12 cellular contexts compared by ENCODE assay signal in the genomic region with DNA sequence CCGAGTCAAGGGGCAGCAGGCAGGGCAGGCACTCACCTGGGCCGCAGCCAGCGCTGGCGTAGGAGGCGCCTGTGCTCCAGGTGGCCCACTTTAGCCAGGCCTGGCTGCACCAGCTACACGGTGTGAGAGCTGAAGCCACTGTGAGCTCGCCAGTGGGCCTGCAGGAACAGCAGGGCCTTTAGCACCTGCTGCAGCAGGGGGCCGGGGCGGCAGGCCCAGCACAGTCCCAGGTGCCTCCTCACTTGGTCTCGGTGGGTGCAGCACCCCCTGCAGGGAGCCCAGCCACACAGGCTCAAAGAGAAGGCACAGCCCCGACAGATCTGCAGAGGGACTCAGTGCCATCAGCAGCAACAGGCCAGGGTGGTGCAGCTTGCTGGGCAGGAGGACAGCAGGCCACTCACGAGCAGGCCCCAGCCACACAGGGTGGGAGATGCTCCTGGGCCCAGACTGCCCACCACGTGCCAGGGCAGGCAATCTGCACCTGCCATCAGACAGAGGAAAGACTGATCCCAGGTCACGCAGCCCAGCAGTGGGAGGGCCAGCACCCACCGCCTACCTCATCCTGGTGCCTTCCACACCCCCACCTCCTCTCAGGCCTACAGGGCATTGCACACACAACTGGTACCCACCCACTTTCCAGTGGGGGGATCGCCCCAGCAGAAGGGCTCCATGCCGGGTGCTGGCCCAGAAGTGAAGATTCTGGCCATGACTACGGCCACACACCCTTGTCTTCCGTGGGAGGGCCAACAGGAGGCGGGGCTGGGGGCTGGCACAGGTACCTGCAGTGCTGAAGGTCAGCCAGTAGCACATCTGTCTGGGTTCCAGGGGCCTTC. TPM values are rescaled to one million over a fixed set of nuclear protein-coding genes. Genes with fewer than 3 reads are reported as not detected.
DNase-seq lines count a peak whose midpoint lies in the region; ATAC-seq, FAIRE-seq and TF ChIP-seq lines count a peak whose summit lies in the region.
"Had no signal": no experiment of that assay in that cellular context is flagged by ENCODE, and none has a peak within 500 bp of the region (broad histone marks: within the 10 kb centered on the region; RNA-seq: fewer than 3 reads in every experiment).

No MANE protein-coding gene starts in this region.

- no peak overlapping the region for H3K27ac ChIP-seq in CD8-positive, alpha-beta T cell (ENCODE audit: low read depth, low read length)

- POLR2A ChIA-PET in CD8-positive, alpha-beta T cell (lab: Charles Lee) = no interaction called here

- DNase-seq in CD8-positive, alpha-beta T cell = no peak
- DNase-seq in G401 (ENCODE audit: low spot score) = peak; percentile 71
- peak; percentile 13 to 79 for DNase-seq in NCI-H526 (lab: John Stamatoyannopoulos, UW)
- DNase-seq in endothelial cell (ENCODE audit: low spot score) = no peak
- no peak for DNase-seq in HTR-8/SVneo (ENCODE audit: insufficient read length, low spot score)
- DNase-seq: midbrain had no signal

- H3K36me3 ChIP-seq in CD8-positive, alpha-beta T cell (ENCODE audit: insufficient read depth, low read length) = no peaks in the 10 kb centered on the region

- no peak for TF ChIP-seq CTCF in CD8-positive, alpha-beta T cell (IDR thresholded peaks at IDR 0.05)
- TF ChIP-seq CTCF in endothelial cell (IDR thresholded peaks at IDR 0.05; ENCODE audit: unreplicated experiment) = peak; percentile 24

- H3K9me3 Mint-ChIP-seq in CD8-positive, alpha-beta T cell = no peaks in the 10 kb centered on the region
- no peaks in the 10 kb centered on the region for H3K9me3 Mint-ChIP-seq in endothelial cell (ENCODE audit: unreplicated experiment)

- no peaks in the 10 kb centered on the region for H3K4me1 ChIP-seq in CD8-positive, alpha-beta T cell (ENCODE audit: insufficient read depth, low read length)

- CTCF ChIA-PET in CD8-positive, alpha-beta T cell (lab: Charles Lee) = interaction anchor here (1.0 to 1.2 kb wide), 2 partner anchors 28 to 92 kb away, joined by 3 to 4 read pairs; no protein-coding TSS in a partner anchor

- H3K27me3 Mint-ChIP-seq in CD8-positive, alpha-beta T cell (ENCODE audit: low read depth) = peaks cover 12% of the 10 kb centered on the region
- H3K27me3 Mint-ChIP-seq in endothelial cell (ENCODE audit: unreplicated experiment) = peaks cover 6% of the 10 kb centered on the region

- intact Hi-C loops in CD8-positive, alpha-beta T cell (cut with DNase I, micrococcal nuclease) = no loop called here

- H3K27me3 ChIP-seq in CD8-positive, alpha-beta T cell (ENCODE audit: insufficient read depth, low read length) = no peaks in the 10 kb centered on the region

- H3K4me3 Mint-ChIP-seq in CD8-positive, alpha-beta T cell = no peak overlapping the region
- H3K4me3 Mint-ChIP-seq in endothelial cell (ENCODE audit: unreplicated experiment) = no peak overlapping the region

- no peaks in the 10 kb centered on the region for H3K36me3 Mint-ChIP-seq in CD8-positive, alpha-beta T cell
- H3K36me3 Mint-ChIP-seq in endothelial cell (ENCODE audit: low read depth, unreplicated experiment) = no peaks in the 10 kb centered on the region

- no peaks in the 10 kb centered on the region for H3K4me1 Mint-ChIP-seq in CD8-positive, alpha-beta T cell (ENCODE audit: low read depth)
- no peaks in the 10 kb centered on the region for H3K4me1 Mint-ChIP-seq in endothelial cell (ENCODE audit: unreplicated experiment)

- no peak overlapping the region for H3K4me3 ChIP-seq in CD8-positive, alpha-beta T cell (ENCODE audit: low read depth, low read length)

- ATAC-seq in CD8-positive, alpha-beta T cell = peak; percentile 29
- ATAC-seq in HG03342 (IDR thresholded peaks at IDR 0.05; ENCODE audit: unreplicated experiment) (no peak), GM18519 (IDR thresholded peaks at IDR 0.05; ENCODE audit: low FRiP score, unreplicated experiment) (no peak), HG02798 (IDR thresholded peaks at IDR 0.05; ENCODE audit: poor library complexity, unreplicated experiment) (no peak)

- no peak for FAIRE-seq in HTR-8/SVneo (lab: Jason Lieb, UNC)
- FAIRE-seq: colon had no signal

- H3K9me3 ChIP-seq in CD8-positive, alpha-beta T cell (ENCODE audit: low read length) = no peaks in the 10 kb centered on the region

- no peak overlapping the region for H3K27ac Mint-ChIP-seq in CD8-positive, alpha-beta T cell
- no peak overlapping the region for H3K27ac Mint-ChIP-seq in endothelial cell (ENCODE audit: unreplicated experiment)

- in situ Hi-C loops in G401 (cut with HindIII; ENCODE audit: low sequenced_read_pairs) = no loop called here

RNA-seq across cellular contexts. Expression of gene ARHGAP33, which starts 15.8 kb away (rescaled TPM):
- total RNA-seq in CD8-positive, alpha-beta T cell = 10 to 100 TPM in 1 of 2 experiments, 1 to 10 TPM in 1; 8.7 to 10.6 TPM
- 1.7 and 4.6 TPM in 2 replicates for total RNA-seq in G401 (2014; rRNA removed; shearing (Covaris generic))
- total RNA-seq in endothelial cell (ENCODE audit: unreplicated experiment) = 8.5 TPM

RNA-seq across cellular contexts. Expression of gene PRODH2, which starts 21.4 kb away (rescaled TPM):
- not detected for total RNA-seq in CD8-positive, alpha-beta T cell
- not detected in 2 replicates for total RNA-seq in G401 (2014; rRNA removed; shearing (Covaris generic))
- not detected for total RNA-seq in endothelial cell (ENCODE audit: unreplicated experiment)
- total RNA-seq: SK-MEL-5, skeletal muscle tissue had no signal

RNA-seq across cellular contexts. Expression of gene PROSER3, which starts 33.2 kb away (rescaled TPM):
- 10 to 100 TPM; 17.3 to 19.5 TPM for total RNA-seq in CD8-positive, alpha-beta T cell
- 7.9 and 11.9 TPM in 2 replicates for total RNA-seq in G401 (2014; rRNA removed; shearing (Covaris generic))
- 15.0 TPM for total RNA-seq in endothelial cell (ENCODE audit: unreplicated experiment)

RNA-seq across cellular contexts. Expression of gene HSPB6, which starts 34.4 kb away (rescaled TPM):
- not detected for total RNA-seq in CD8-positive, alpha-beta T cell
- not detected in 2 replicates for total RNA-seq in G401 (2014; rRNA removed; shearing (Covaris generic))
- not detected for total RNA-seq in endothelial cell (ENCODE audit: unreplicated experiment)
- total RNA-seq: SK-MEL-5 had no signal

RNA-seq across cellular contexts. Expression of gene LIN37, which starts 42.8 kb away (rescaled TPM):
- total RNA-seq in CD8-positive, alpha-beta T cell = 1 to 10 TPM; 5.5 to 9.3 TPM
- 0.80 and 9.2 TPM in 2 replicates for total RNA-seq in G401 (2014; rRNA removed; shearing (Covaris generic))
- total RNA-seq in endothelial cell (ENCODE audit: unreplicated experiment) = 9.0 TPM

Comparison
In these comparisons a context has a peak if more than half of its experiments do, and no peak if none do; other contexts are left out.
1. DNase-seq: peak in G401 (single experiment) and NCI-H526 (2 of 2); none in CD8-positive, alpha-beta T cell (0 of 7), endothelial cell (single experiment) and HTR-8/SVneo (single experiment).